ENCODE assay signal across 25 cellular contexts in the genomic region with DNA sequence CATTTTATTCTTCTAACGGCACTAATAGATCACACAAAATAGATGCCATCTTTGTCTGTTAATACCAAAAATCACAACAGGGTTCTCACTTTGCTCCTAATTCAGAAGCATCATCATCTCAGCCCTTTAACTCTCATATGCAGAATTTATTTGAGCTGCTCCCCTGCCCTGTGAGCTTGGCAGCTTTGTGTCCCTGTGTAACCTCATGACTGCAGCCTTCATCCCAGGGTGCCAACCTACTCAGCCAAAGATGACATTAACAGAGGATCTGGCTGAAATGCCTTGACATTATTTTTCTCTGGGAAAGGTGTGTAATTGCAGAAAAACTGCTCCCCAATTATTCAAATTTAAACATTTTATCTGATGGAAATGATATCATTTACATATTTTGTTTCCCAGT.
"Had no signal": no experiment of that assay in that cellular context is flagged by ENCODE, and none has a peak within 500 bp of the region (broad histone marks: within the 10 kb centered on the region; RNA-seq: fewer than 3 reads in every experiment).

No MANE protein-coding gene starts in this region.

- H3K4me3 ChIP-seq: K562 had no signal

- H3K9me3 Mint-ChIP-seq: IgD-negative memory B cell had no signal

- H3K27me3 Mint-ChIP-seq: IgD-negative memory B cell, T-cell had no signal

- DNase-seq: Kasumi-1, MV-4-11, NCI-H1048, NCI-H1105, NCI-H1417, NCI-H1436 treated with DMSO at 0.1 percent for 48 hours, NCI-H1694, NCI-H187 treated with DMSO at 0.1 percent for 48 hours, NCI-H2029 treated with DMSO at 0.1 percent for 48 hours, NCI-H2171 treated with DMSO at 0.1 percent for 48 hours, NCI-H345, NCI-H446 treated with DMSO at 0.1 percent for 48 hours, NCI-H510A treated with DMSO at 0.1 percent for 48 hours, NCI-H526, NCI-H774, PC-3, SHP77, SK-N-SH, SW 1271, T-cell had no signal

- H3K9me2 ChIP-seq: SK-N-SH had no signal

- H3K27ac Mint-ChIP-seq: IgD-negative memory B cell, T-cell had no signal

- H3K9me3 ChIP-seq: SK-N-SH had no signal

- H3K27ac ChIP-seq: KMS-11, RWPE1 had no signal

- H3K36me3 Mint-ChIP-seq: IgD-negative memory B cell, T-cell had no signal

- FAIRE-seq: K562 had no signal

- H3K4me2 ChIP-seq: KMS-11, SK-N-SH had no signal

- H3K9ac ChIP-seq: KMS-11, SK-N-SH had no signal

- ATAC-seq: K562, Panc1, PC-3, T-cell had no signal

- H3K4me3 Mint-ChIP-seq: IgD-negative memory B cell, T-cell had no signal

- H3K4me1 Mint-ChIP-seq: IgD-negative memory B cell, T-cell had no signal
